ENCODE assay signal across 20 cellular contexts in the genomic region with DNA sequence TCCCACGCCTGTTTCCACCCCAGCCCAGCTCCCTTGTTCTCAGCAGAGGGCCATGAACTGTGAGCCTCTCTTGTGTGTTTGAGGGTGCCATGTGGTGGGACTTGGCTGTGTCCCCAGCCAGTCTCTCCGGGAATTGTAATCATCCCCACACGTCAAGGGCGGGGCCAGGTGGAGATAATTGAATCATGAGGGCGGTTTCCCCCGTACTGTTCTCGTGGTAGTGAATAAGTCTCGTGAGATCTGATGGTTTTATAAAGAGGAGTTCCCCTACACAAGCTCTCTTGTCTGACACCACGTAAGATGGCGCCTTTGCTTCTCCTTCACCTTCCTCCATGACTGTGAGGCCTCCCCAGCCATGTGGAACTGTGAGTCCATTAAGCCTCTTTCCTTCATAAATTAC. TPM values are rescaled to one million over a fixed set of nuclear protein-coding genes. Genes with fewer than 3 reads are reported as not detected.
DNase-seq lines count a peak whose midpoint lies in the region; ATAC-seq and TF ChIP-seq lines count a peak whose summit lies in the region.
"Had no signal": no experiment of that assay in that cellular context is flagged by ENCODE, and none has a peak within 500 bp of the region (broad histone marks: within the 10 kb centered on the region; RNA-seq: fewer than 3 reads in every experiment).

No MANE protein-coding gene starts in this region.

- no peak overlapping the region for H4K8ac ChIP-seq in H9 (replicated peaks; ENCODE audit: insufficient read length, low read depth, low read length)

- no peak overlapping the region for H2BK12ac ChIP-seq in H9 (ENCODE audit: insufficient read length, low read depth, low read length)

- H3K14ac ChIP-seq in H9 (ENCODE audit: insufficient read depth, low read length): no peak overlapping the region

- H2BK5ac ChIP-seq in H9 (ENCODE audit: insufficient read length, low read length): no peak overlapping the region

- no peak overlapping the region for H3K9ac ChIP-seq in H9 (ENCODE audit: extremely low read depth, insufficient read length, low read length)
- H3K9ac ChIP-seq: KMS-11 had no signal

- ATAC-seq in WTC11 (no peak), HG03521 (IDR thresholded peaks at IDR 0.05; ENCODE audit: unreplicated experiment) (no peak)
- ATAC-seq in effector memory CD8-positive, alpha-beta T cell (replicated peaks): no peak

- no peak overlapping the region for H3K18ac ChIP-seq in H9 (ENCODE audit: insufficient read length, low read depth, low read length)

- H3K27me3 Mint-ChIP-seq in H9 (ENCODE audit: low read depth) (no peaks in the 10 kb centered on the region; the same call in 1 of the 2 replicates), WTC11 (ENCODE audit: low read depth) (no peaks in the 10 kb centered on the region; the same call in 1 of the 2 replicates), mesothelial cell of epicardium (ENCODE audit: low read depth) (no peaks in the 10 kb centered on the region)
- peaks cover 19 to 40% of the 10 kb centered on the region in 2 donors for H3K27me3 Mint-ChIP-seq in effector memory CD8-positive, alpha-beta T cell
- H3K27me3 Mint-ChIP-seq: CD4-positive, CD25-positive, alpha-beta regulatory T cell had no signal

- no peaks in the 10 kb centered on the region for H3K27me3 ChIP-seq in H9 (ENCODE audit: insufficient read depth, low read length)

- no peak overlapping the region for H4K5ac ChIP-seq in H9 (ENCODE audit: insufficient read length, low read depth, low read length)

- H3K27ac ChIP-seq in H9 (ENCODE audit: insufficient read length, low read depth, low read length): no peak overlapping the region
- H3K27ac ChIP-seq: KMS-11, RWPE1 had no signal

- no CpG with 5 or more reads among the region's 10 CpGs for WGBS in H9 (ENCODE audit: extremely low coverage, insufficient read length, low lambda C conversion rate)

- H3K4me2 ChIP-seq in H9 (ENCODE audit: insufficient read depth, insufficient read length, low read length): no peak overlapping the region
- H3K4me2 ChIP-seq: KMS-11 had no signal

- H3K9me3 ChIP-seq in H9 (ENCODE audit: control insufficient read depth, low read depth, low read length): no peaks in the 10 kb centered on the region

- POLR2A ChIA-PET in WTC11 (lab: Charles Lee): no interaction called here

- no peak overlapping the region for H2AFZ ChIP-seq in H9 (ENCODE audit: low read length)

- H2BK120ac ChIP-seq in H9 (ENCODE audit: low read depth, low read length, poor library complexity, severe bottlenecking): no peak overlapping the region

- CTCF ChIA-PET in WTC11 (lab: Charles Lee): no interaction called here

- no peak for TF ChIP-seq CTCF in H9 (conservative IDR thresholded peaks at IDR 0.05)
- TF ChIP-seq CTCF in WTC11 (IDR thresholded peaks at IDR 0.05): no peak
- no peak for TF ChIP-seq CTCF in mesothelial cell of epicardium (IDR thresholded peaks at IDR 0.05; ENCODE audit: unreplicated experiment)

- no peak overlapping the region for H3T11ph ChIP-seq in H9 (ENCODE audit: low read length)

- H4K20me1 ChIP-seq in H9 (ENCODE audit: control insufficient read depth, insufficient read depth, insufficient read length): no peaks in the 10 kb centered on the region

- H3K36me3 Mint-ChIP-seq in H9 (ENCODE audit: insufficient read depth in 1 of 3, low read depth in 3 of 3): peaks cover 0 to 4% (median 0%) of the 10 kb centered on the region in 3 experiments; a peak in 1 of 7 replicates
- H3K36me3 Mint-ChIP-seq in WTC11: no peaks in the 10 kb centered on the region
- H3K36me3 Mint-ChIP-seq in mesothelial cell of epicardium: no peaks in the 10 kb centered on the region
- peaks cover 3% of the 10 kb centered on the region for H3K36me3 Mint-ChIP-seq in effector memory CD8-positive, alpha-beta T cell (ENCODE audit: insufficient read depth)
- H3K36me3 Mint-ChIP-seq: CD4-positive, CD25-positive, alpha-beta regulatory T cell had no signal

- no peaks in the 10 kb centered on the region for H3K79me2 ChIP-seq in H9 (ENCODE audit: insufficient read depth, low read length)

- H3K4me1 Mint-ChIP-seq in H9 (peaks cover 20% of the 10 kb centered on the region in 2 experiments), WTC11 (peaks cover 15% of the 10 kb centered on the region), mesothelial cell of epicardium (peaks cover 5% of the 10 kb centered on the region)
- H3K4me1 Mint-ChIP-seq in effector memory CD8-positive, alpha-beta T cell (ENCODE audit: low read depth in 2 of 2): no peaks in the 10 kb centered on the region
- H3K4me1 Mint-ChIP-seq: CD4-positive, CD25-positive, alpha-beta regulatory T cell had no signal

- H2BK20ac ChIP-seq in H9 (ENCODE audit: low read depth, low read length, poor library complexity, severe bottlenecking): no peak overlapping the region

- no peak overlapping the region for H2BK15ac ChIP-seq in H9 (ENCODE audit: low read depth, low read length)

- peak overlapping the region in 1 of 2 experiments; percentile 21; a peak in 1 of 5 replicates for H3K4me3 Mint-ChIP-seq in H9
- H3K4me3 Mint-ChIP-seq in WTC11: no peak overlapping the region
- no peak overlapping the region for H3K4me3 Mint-ChIP-seq in mesothelial cell of epicardium
- H3K4me3 Mint-ChIP-seq in effector memory CD8-positive, alpha-beta T cell: no peak overlapping the region
- H3K4me3 Mint-ChIP-seq: CD4-positive, CD25-positive, alpha-beta regulatory T cell had no signal

- no peak overlapping the region for H4K91ac ChIP-seq in H9 (ENCODE audit: insufficient read length, low read depth, low read length)

- H2AK5ac ChIP-seq in H9 (ENCODE audit: insufficient read length, low read length): no peak overlapping the region

- no peak overlapping the region for H3K4ac ChIP-seq in H9 (ENCODE audit: low read depth, low read length)

- no peaks in the 10 kb centered on the region for H3K23me2 ChIP-seq in H9 (ENCODE audit: insufficient read length, low read depth, low read length, poor library complexity, severe bottlenecking)

- H3K27ac Mint-ChIP-seq in H9 (peak overlapping the region in 2 of 3 experiments; percentile 32 to 71; a peak in 4 of 7 replicates), WTC11 (0 out of 2 replicates have a peak overlapping the region, but pooled peaks have one; percentile 45), mesothelial cell of epicardium (peak overlapping the region; percentile 18)
- H3K27ac Mint-ChIP-seq in effector memory CD8-positive, alpha-beta T cell: peak overlapping the region in 1 of 2 donors; percentile 15
- H3K27ac Mint-ChIP-seq: CD4-positive, CD25-positive, alpha-beta regulatory T cell had no signal

- no peaks in the 10 kb centered on the region; the same call in 1 of the 2 replicates for H3K4me1 ChIP-seq in H9 (ENCODE audit: insufficient read depth, low read length)

- no peak overlapping the region for H3K23ac ChIP-seq in H9 (ENCODE audit: insufficient read length, low read depth, low read length)

- DNase-seq in A172 (ENCODE audit: low spot score): peak; percentile 33
- DNase-seq in H9: no peak
- no peak for DNase-seq in WTC11 (ENCODE audit: low spot score)
- no peak for DNase-seq in mesothelial cell of epicardium (ENCODE audit: low spot score in 2 of 2, unreplicated experiment in 2 of 2)
- DNase-seq in NCI-H524 (lab: John Stamatoyannopoulos, UW): no peak
- DNase-seq in effector memory CD8-positive, alpha-beta T cell: no peak
- DNase-seq in NCI-H1092 (lab: John Stamatoyannopoulos, UW): no peak
- DNase-seq: ACHN; Calu3; CD4-positive, CD25-positive, alpha-beta regulatory T cell; DMS79 treated with DMSO at 0.1 percent for 48 hours; GDM1; NCI-H1105; NCI-H1930; NCI-H524 treated with DMSO at 0.1 percent for 48 hours; NK-92 treated with Interleukin-12 subunit alpha and Interleukin-12 subunit beta, amount 100 ng/mL, for 24 hours; OCI-M1 had no signal

- H3K56ac ChIP-seq in H9 (ENCODE audit: insufficient read length, low read depth, low read length): no peak overlapping the region

- H3K9me3 Mint-ChIP-seq in H9 (no peaks in the 10 kb centered on the region; a peak in 1 of 5 replicates), WTC11 (peaks cover 3% of the 10 kb centered on the region; the same call in 1 of the 2 replicates), mesothelial cell of epicardium (no peaks in the 10 kb centered on the region)
- H3K9me3 Mint-ChIP-seq in effector memory CD8-positive, alpha-beta T cell: no peaks in the 10 kb centered on the region

- H3K79me1 ChIP-seq in H9 (ENCODE audit: insufficient read depth, low read depth, low read length, poor library complexity, severe bottlenecking): no peaks in the 10 kb centered on the region

TF ChIP-seq in WTC11, 78 proteins besides CTCF, POLR2A, EP300 and RAD21 (continues in another document):
- TF ChIP-seq, protein P1, sequence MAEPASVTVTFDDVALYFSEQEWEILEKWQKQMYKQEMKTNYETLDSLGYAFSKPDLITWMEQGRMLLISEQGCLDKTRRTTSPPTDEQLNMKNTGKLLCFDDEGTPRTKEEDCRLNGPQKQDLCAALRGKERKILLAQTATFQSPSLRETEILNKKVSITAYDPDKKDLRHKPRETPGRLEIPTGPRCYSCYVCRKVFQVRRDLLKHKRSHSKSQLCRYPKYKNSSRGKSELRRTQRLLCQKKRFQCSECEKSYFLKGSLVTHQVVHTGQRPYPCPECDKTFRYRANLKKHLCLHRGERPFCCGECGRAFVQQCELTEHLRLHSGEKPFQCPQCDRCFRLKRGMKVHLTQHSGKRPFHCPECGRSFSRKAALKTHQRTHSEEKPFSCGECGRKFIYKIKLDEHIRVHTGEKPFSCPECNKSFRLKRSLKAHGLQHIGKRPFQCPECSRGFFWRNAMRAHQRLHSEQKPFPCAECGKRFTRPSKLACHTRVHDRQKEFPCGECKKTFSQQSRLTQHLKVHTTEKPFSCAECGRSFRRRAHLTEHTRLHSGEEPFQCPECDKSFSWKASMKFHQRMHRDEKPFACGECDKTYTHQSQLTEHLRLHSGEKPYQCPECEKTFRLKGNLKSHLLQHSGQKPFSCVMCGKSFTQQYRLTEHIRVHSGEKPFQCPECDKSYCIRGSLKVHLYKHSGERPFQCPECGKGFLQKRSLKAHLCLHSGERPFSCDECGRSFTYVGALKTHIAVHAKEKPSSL (CRISPR knock-in tag; conservative IDR thresholded peaks at IDR 0.05): no peak

RNA-seq across cellular contexts. Expression of a gene that starts 57.2 kb away (rescaled TPM):
- total RNA-seq in A172 (2014; rRNA removed; shearing (Covaris generic)): 163 and 221 TPM in 2 replicates
- total RNA-seq in H9 (2021) (124 and 129 TPM in 2 replicates), WTC11 (2021) (111 to 138 TPM (median 138 TPM) in 3 replicates), mesothelial cell of epicardium (846 to 986 TPM (median 933 TPM) in 3 replicates)

RNA-seq across cellular contexts. Expression of a gene that starts 59.1 kb away (rescaled TPM):
- total RNA-seq in A172 (2014; rRNA removed; shearing (Covaris generic)): 329 and 393 TPM in 2 replicates
- total RNA-seq in H9 (2021): 193 and 194 TPM in 2 replicates
- total RNA-seq in WTC11 (2021): 221 to 245 TPM (median 240 TPM) in 3 replicates
- total RNA-seq in mesothelial cell of epicardium: 539 to 636 TPM (median 611 TPM) in 3 replicates
